Comparison of ENCODE assay signal across 16 cellular contexts in genomic region chr6:152054441-152054840, GRCh38.
DNase-seq lines count a peak whose midpoint lies in the region; TF ChIP-seq lines count a peak whose summit lies in the region.
"Had no signal": no experiment of that assay in that cellular context is flagged by ENCODE, and none has a peak within 500 bp of the region (broad histone marks: within the 10 kb centered on the region; RNA-seq: fewer than 3 reads in every experiment).

No MANE protein-coding gene starts in this region.

- H3K4me3 ChIP-seq in AG04449 (ENCODE audit: low read depth, low read length) (no peak overlapping the region), HFF-Myc (replicated peaks; ENCODE audit: low read depth, low read length) (no peak overlapping the region)
- H3K4me3 ChIP-seq: K562 had no signal

- POLR2A ChIA-PET in AG04449 (lab: Yijun Ruan, JAX) = no interaction called here

- no peaks in the 10 kb centered on the region for H3K9me3 Mint-ChIP-seq in glutamatergic neuron (ENCODE audit: unreplicated experiment)
- H3K9me3 Mint-ChIP-seq: activated T-helper 2 cell treated with anti-CD3 and anti-CD28 coated beads, Interferon-gamma antibody, Interleukin-2, Interleukin-4, amounts not matched to agents 10 μg/mL and 5 μg/mL and 100 μg/mL, durations not matched to agents 14 hours and 24 hours and 36 hours; stimulated activated naive CD8-positive, alpha-beta T cell treated with anti-CD3 and anti-CD28 coated beads, Interleukin-15, amount 100 ng/mL, for 72 hours had no signal

- no peak overlapping the region for H3K4me3 Mint-ChIP-seq in glutamatergic neuron (ENCODE audit: unreplicated experiment)
- H3K4me3 Mint-ChIP-seq: brain; stimulated activated naive CD8-positive, alpha-beta T cell treated with anti-CD3 and anti-CD28 coated beads, Interleukin-15, amount 100 ng/mL, for 72 hours; T-helper 17 cell had no signal

- CTCF ChIA-PET in AG04449 (lab: Yijun Ruan, JAX) = no interaction called here

- H3K36me3 Mint-ChIP-seq in glutamatergic neuron (ENCODE audit: unreplicated experiment) = no peaks in the 10 kb centered on the region
- H3K36me3 Mint-ChIP-seq: brain had no signal

- no peaks in the 10 kb centered on the region for H3K4me1 Mint-ChIP-seq in glutamatergic neuron (ENCODE audit: low read depth, unreplicated experiment)
- H3K4me1 Mint-ChIP-seq: brain; stimulated activated naive CD8-positive, alpha-beta T cell treated with anti-CD3 and anti-CD28 coated beads, Interleukin-15, amount 100 ng/mL, for 72 hours; T-helper 17 cell had no signal

- no peak overlapping the region for H3K27ac Mint-ChIP-seq in glutamatergic neuron (ENCODE audit: unreplicated experiment)
- H3K27ac Mint-ChIP-seq: activated T-helper 2 cell treated with anti-CD3 and anti-CD28 coated beads, Interferon-gamma antibody, Interleukin-2, Interleukin-4, amounts not matched to agents 10 μg/mL and 5 μg/mL and 100 μg/mL, durations not matched to agents 14 hours and 24 hours and 36 hours; brain; stimulated activated naive CD8-positive, alpha-beta T cell treated with anti-CD3 and anti-CD28 coated beads, Interleukin-15, amount 100 ng/mL, for 72 hours; T-helper 17 cell had no signal

- DNase-seq in AG04449 (ENCODE audit: low read depth, low spot score) = peak; percentile 7
- peak; percentile 51 for DNase-seq in HFF-Myc (ENCODE audit: extremely low read depth, low read depth)
- DNase-seq in T1000 (lab: John Stamatoyannopoulos, UW) = peak; percentile 10
- DNase-seq in kidney glomerular epithelial cell (lab: John Stamatoyannopoulos, UW) = peak; percentile 41
- no peak for DNase-seq in glutamatergic neuron
- DNase-seq in NCI-H1694 treated with DMSO at 0.1 percent for 48 hours (lab: John Stamatoyannopoulos, UW) = no peak
- no peak for DNase-seq in mesenteric fat pad (ENCODE audit: low spot score)
- DNase-seq in activated T-cell treated with anti-CD3 and anti-CD28 coated beads, Interleukin-2, amount 50 U/mL, for 1 hour = no peak
- DNase-seq: activated CD4-positive, alpha-beta T cell treated with anti-CD3 and anti-CD28 coated beads for 4 hours; BE2C; NCI-H2081; stimulated activated naive CD8-positive, alpha-beta T cell treated with anti-CD3 and anti-CD28 coated beads, Interleukin-15, amount 100 ng/mL, for 72 hours; T-helper 17 cell had no signal

- TF ChIP-seq CTCF in AG04449 (IDR thresholded peaks at IDR 0.05; ENCODE audit: insufficient read depth, low read length, missing control alignments) (no peak), HFF-Myc (IDR thresholded peaks at IDR 0.05; ENCODE audit: low read depth, low read length, missing control alignments) (no peak), glutamatergic neuron (IDR thresholded peaks at IDR 0.05; ENCODE audit: partially characterized antibody, unreplicated experiment) (no peak)

- no peaks in the 10 kb centered on the region for H3K27me3 Mint-ChIP-seq in glutamatergic neuron (ENCODE audit: unreplicated experiment)
- H3K27me3 Mint-ChIP-seq: brain had no signal

Comparison
In these comparisons a context has a peak if more than half of its experiments do, and no peak if none do; other contexts are left out.
1. DNase-seq: peak in AG04449 (single experiment), HFF-Myc (single experiment), T1000 (single experiment) and kidney glomerular epithelial cell (single experiment); none in glutamatergic neuron (single experiment), NCI-H1694 treated with DMSO at 0.1 percent for 48 hours (single experiment), mesenteric fat pad (single experiment) and activated T-cell treated with anti-CD3 and anti-CD28 coated beads, Interleukin-2, amount 50 U/mL, for 1 hour (single experiment).